10 cellular contexts compared by ENCODE assay signal in the genomic region with DNA sequence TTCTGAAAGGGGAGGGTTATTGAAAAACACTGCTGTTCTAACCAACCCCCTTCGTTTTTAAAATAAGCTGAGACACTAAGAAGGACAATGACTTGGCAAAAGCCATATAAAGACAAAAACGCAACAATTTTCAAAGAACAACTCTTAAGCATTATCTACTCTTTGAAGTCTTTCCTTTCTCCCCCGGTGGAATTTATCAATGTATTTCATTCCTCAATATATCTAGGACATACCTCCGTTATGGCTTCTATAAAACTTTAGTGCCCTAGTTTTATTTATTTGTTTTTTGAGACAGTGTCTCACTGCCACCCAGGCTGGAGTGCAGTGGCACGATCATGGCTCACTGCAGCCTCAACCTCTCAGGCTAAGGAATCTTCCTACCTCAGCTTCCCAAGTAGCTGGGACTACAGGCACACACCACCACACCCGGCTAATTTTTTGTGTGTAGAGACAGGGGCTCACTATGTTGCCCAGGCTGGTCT. TPM values are rescaled to one million over a fixed set of nuclear protein-coding genes. Genes with fewer than 3 reads are reported as not detected.
DNase-seq lines count a peak whose midpoint lies in the region; ATAC-seq and TF ChIP-seq lines count a peak whose summit lies in the region.
"Had no signal": no experiment of that assay in that cellular context is flagged by ENCODE, and none has a peak within 500 bp of the region (broad histone marks: within the 10 kb centered on the region; RNA-seq: fewer than 3 reads in every experiment).

No MANE protein-coding gene starts in this region.

- H3K36me3 ChIP-seq in left ventricle myocardium inferior: peaks cover 4% of the 10 kb centered on the region
- H3K36me3 ChIP-seq in SJSA1: peaks cover 19% of the 10 kb centered on the region

- DNase-seq in left ventricle myocardium inferior (no peak), left cardiac atrium (no peak), SJSA1 (ENCODE audit: low read depth in 1 of 2, low spot score in 2 of 2) (peak in 1 of 2 experiments; percentile 12), erythroblast (lab: John Stamatoyannopoulos, UW) (peak; percentile 59 to 65), NCI-H1436 (lab: John Stamatoyannopoulos, UW) (no peak), inferior parietal cortex (ENCODE audit: extremely low spot score) (no peak)
- no peak for DNase-seq in stimulated activated naive B cell treated with anti-CD40 and anti-IgM and Interleukin-4, amounts not matched to agents 10 μg/mL and 1 μg/mL and 100 μg/mL, for 72 hours
- DNase-seq: cortex of kidney, testis had no signal

- TF ChIP-seq POLR2A in erythroblast (IDR thresholded peaks at IDR 0.05; ENCODE audit: low read length): peak; percentile 20

- H3K4me1 Mint-ChIP-seq in stimulated activated naive B cell treated with anti-CD40 and anti-IgM and Interleukin-4, amounts not matched to agents 10 μg/mL and 1 μg/mL and 100 μg/mL, for 72 hours: peaks cover 27 to 31% of the 10 kb centered on the region in 2 donors

- no peak for TF ChIP-seq CTCF in left ventricle myocardium inferior (IDR thresholded peaks at IDR 0.05; ENCODE audit: borderline replicate concordance)

- no peak for ATAC-seq in left cardiac atrium
- ATAC-seq in stimulated activated naive B cell treated with anti-CD40 and anti-IgM and Interleukin-4, amounts not matched to agents 10 μg/mL and 1 μg/mL and 100 μg/mL, for 72 hours (replicated peaks): no peak
- no peak for ATAC-seq in HG03097 (IDR thresholded peaks at IDR 0.05; ENCODE audit: low FRiP score, unreplicated experiment)

- H3K27me3 Mint-ChIP-seq in stimulated activated naive B cell treated with anti-CD40 and anti-IgM and Interleukin-4, amounts not matched to agents 10 μg/mL and 1 μg/mL and 100 μg/mL, for 72 hours: no peaks in the 10 kb centered on the region

- H3K9me3 Mint-ChIP-seq in stimulated activated naive B cell treated with anti-CD40 and anti-IgM and Interleukin-4, amounts not matched to agents 10 μg/mL and 1 μg/mL and 100 μg/mL, for 72 hours: no peaks in the 10 kb centered on the region

- H3K27ac ChIP-seq in left ventricle myocardium inferior (replicated peaks): no peak overlapping the region
- peak overlapping the region; percentile 5; the same call in 1 of the 2 replicates for H3K27ac ChIP-seq in SJSA1
- H3K27ac ChIP-seq: testis had no signal

- intact Hi-C loops in left ventricle myocardium inferior (cut with micrococcal nuclease): loop anchor here (10.0 kb wide), 1 partner anchor 261 kb away; the partner anchor contains the start of gene OSBPL9
- intact Hi-C loops in left cardiac atrium (cut with DNase I): no loop called here

- H3K4me3 Mint-ChIP-seq in stimulated activated naive B cell treated with anti-CD40 and anti-IgM and Interleukin-4, amounts not matched to agents 10 μg/mL and 1 μg/mL and 100 μg/mL, for 72 hours: peak overlapping the region; percentile 63 to 65

- H3K9me3 ChIP-seq in left ventricle myocardium inferior (replicated peaks) (no peaks in the 10 kb centered on the region), SJSA1 (replicated peaks) (no peaks in the 10 kb centered on the region)
- H3K9me3 ChIP-seq: testis had no signal

- peaks cover 13 to 19% of the 10 kb centered on the region in 2 donors for H3K36me3 Mint-ChIP-seq in stimulated activated naive B cell treated with anti-CD40 and anti-IgM and Interleukin-4, amounts not matched to agents 10 μg/mL and 1 μg/mL and 100 μg/mL, for 72 hours

- H3K27ac Mint-ChIP-seq in stimulated activated naive B cell treated with anti-CD40 and anti-IgM and Interleukin-4, amounts not matched to agents 10 μg/mL and 1 μg/mL and 100 μg/mL, for 72 hours: peak overlapping the region; percentile 34

- H3K4me1 ChIP-seq in left ventricle myocardium inferior (peaks cover 82% of the 10 kb centered on the region), SJSA1 (replicated peaks) (peaks cover 25% of the 10 kb centered on the region)

- H3K4me3 ChIP-seq in left ventricle myocardium inferior (peak overlapping the region; percentile 2), SJSA1 (no peak overlapping the region)
- H3K4me3 ChIP-seq: testis had no signal

- H3K27me3 ChIP-seq in left ventricle myocardium inferior (ENCODE audit: low read depth) (no peaks in the 10 kb centered on the region), SJSA1 (replicated peaks) (no peaks in the 10 kb centered on the region)
- H3K27me3 ChIP-seq: testis had no signal

RNA-seq across cellular contexts. Expression of gene NRDC, which starts 3.2 kb away (rescaled TPM):
- total RNA-seq in left ventricle myocardium inferior (130 TPM), left cardiac atrium (100 to 1,000 TPM; 120 to 136 TPM)
- 54.9 and 62.9 TPM in 2 replicates for total RNA-seq in SJSA1 (2014; rRNA removed; shearing (Covaris generic))

Comparison
In these comparisons a context has a peak if more than half of its experiments do, and no peak if none do; other contexts are left out.
1. DNase-seq: peak in erythroblast (2 of 2); none in left ventricle myocardium inferior (single experiment), left cardiac atrium (single experiment), stimulated activated naive B cell treated with anti-CD40 and anti-IgM and Interleukin-4, amounts not matched to agents 10 μg/mL and 1 μg/mL and 100 μg/mL, for 72 hours (single experiment), NCI-H1436 (single experiment) and inferior parietal cortex (single experiment).